Comparison of ENCODE assay signal across 2 cellular contexts in genomic region chr20:50323777-50324604, GRCh38.
TF ChIP-seq lines count a peak whose summit lies in the region.

No MANE protein-coding gene starts in this region.

TF ChIP-seq in IMR-90, 13 proteins besides CTCF, POLR2A, EP300 and RAD21 (continued from another document):
- TF ChIP-seq, protein P1, sequence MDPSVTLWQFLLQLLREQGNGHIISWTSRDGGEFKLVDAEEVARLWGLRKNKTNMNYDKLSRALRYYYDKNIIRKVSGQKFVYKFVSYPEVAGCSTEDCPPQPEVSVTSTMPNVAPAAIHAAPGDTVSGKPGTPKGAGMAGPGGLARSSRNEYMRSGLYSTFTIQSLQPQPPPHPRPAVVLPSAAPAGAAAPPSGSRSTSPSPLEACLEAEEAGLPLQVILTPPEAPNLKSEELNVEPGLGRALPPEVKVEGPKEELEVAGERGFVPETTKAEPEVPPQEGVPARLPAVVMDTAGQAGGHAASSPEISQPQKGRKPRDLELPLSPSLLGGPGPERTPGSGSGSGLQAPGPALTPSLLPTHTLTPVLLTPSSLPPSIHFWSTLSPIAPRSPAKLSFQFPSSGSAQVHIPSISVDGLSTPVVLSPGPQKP (IDR thresholded peaks at IDR 0.05; ENCODE audit: borderline replicate concordance, low read depth, low read length): no peak
- no peak for TF ChIP-seq BHLHE40 (IDR thresholded peaks at IDR 0.05; ENCODE audit: low read depth, low read length)
- TF ChIP-seq CEBPB (IDR thresholded peaks at IDR 0.05; ENCODE audit: low read depth, low read length): no peak
- no peak for TF ChIP-seq MAZ (IDR thresholded peaks at IDR 0.05; ENCODE audit: borderline replicate concordance, low read depth, low read length)

TF ChIP-seq in GM12878, 131 proteins besides CTCF, POLR2A, EP300 and RAD21 (continued from another document):
- TF ChIP-seq, protein P2, sequence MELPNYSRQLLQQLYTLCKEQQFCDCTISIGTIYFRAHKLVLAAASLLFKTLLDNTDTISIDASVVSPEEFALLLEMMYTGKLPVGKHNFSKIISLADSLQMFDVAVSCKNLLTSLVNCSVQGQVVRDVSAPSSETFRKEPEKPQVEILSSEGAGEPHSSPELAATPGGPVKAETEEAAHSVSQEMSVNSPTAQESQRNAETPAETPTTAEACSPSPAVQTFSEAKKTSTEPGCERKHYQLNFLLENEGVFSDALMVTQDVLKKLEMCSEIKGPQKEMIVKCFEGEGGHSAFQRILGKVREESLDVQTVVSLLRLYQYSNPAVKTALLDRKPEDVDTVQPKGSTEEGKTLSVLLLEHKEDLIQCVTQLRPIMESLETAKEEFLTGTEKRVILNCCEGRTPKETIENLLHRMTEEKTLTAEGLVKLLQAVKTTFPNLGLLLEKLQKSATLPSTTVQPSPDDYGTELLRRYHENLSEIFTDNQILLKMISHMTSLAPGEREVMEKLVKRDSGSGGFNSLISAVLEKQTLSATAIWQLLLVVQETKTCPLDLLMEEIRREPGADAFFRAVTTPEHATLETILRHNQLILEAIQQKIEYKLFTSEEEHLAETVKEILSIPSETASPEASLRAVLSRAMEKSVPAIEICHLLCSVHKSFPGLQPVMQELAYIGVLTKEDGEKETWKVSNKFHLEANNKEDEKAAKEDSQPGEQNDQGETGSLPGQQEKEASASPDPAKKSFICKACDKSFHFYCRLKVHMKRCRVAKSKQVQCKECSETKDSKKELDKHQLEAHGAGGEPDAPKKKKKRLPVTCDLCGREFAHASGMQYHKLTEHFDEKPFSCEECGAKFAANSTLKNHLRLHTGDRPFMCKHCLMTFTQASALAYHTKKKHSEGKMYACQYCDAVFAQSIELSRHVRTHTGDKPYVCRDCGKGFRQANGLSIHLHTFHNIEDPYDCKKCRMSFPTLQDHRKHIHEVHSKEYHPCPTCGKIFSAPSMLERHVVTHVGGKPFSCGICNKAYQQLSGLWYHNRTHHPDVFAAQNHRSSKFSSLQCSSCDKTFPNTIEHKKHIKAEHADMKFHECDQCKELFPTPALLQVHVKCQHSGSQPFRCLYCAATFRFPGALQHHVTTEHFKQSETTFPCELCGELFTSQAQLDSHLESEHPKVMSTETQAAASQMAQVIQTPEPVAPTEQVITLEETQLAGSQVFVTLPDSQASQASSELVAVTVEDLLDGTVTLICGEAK (IDR thresholded peaks at IDR 0.05; ENCODE audit: borderline replicate concordance): peak; percentile 74
- no peak for TF ChIP-seq RELB (IDR thresholded peaks at IDR 0.05; ENCODE audit: low read depth)
- TF ChIP-seq SMAD5 (IDR thresholded peaks at IDR 0.05; ENCODE audit: low read depth): no peak
- TF ChIP-seq, protein P3, sequence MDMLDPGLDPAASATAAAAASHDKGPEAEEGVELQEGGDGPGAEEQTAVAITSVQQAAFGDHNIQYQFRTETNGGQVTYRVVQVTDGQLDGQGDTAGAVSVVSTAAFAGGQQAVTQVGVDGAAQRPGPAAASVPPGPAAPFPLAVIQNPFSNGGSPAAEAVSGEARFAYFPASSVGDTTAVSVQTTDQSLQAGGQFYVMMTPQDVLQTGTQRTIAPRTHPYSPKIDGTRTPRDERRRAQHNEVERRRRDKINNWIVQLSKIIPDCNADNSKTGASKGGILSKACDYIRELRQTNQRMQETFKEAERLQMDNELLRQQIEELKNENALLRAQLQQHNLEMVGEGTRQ (IDR thresholded peaks at IDR 0.05; ENCODE audit: borderline replicate concordance, low read depth, low read length): no peak
TF ChIP-seq in GM12878: peak in this region for 1.
